ENCODE assay signal across 9 cellular contexts in the genomic region with DNA sequence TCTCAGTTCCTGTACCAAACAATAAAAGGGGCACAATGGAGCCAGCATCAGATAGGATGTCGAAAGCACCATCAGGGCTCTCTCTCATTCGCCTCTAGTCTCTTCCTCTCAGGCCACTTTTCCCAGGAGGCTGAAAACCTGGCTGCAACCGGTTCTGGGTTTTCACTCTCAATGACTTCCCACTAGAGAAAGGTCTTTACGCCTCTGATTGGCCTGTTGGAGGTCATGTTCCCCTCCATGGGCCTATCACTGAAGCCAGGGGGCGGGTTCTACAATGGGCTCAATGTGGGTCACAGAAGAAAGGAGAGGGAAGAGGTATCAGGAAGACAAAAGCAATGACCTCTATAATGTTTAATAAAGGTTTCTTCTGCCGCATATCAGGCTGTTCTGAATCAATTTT.
DNase-seq lines count a peak whose midpoint lies in the region; ATAC-seq and TF ChIP-seq lines count a peak whose summit lies in the region.
"Had no signal": no experiment of that assay in that cellular context is flagged by ENCODE, and none has a peak within 500 bp of the region (broad histone marks: within the 10 kb centered on the region; RNA-seq: fewer than 3 reads in every experiment).

No MANE protein-coding gene starts in this region.

- peaks cover 0 to 10% of the 10 kb centered on the region in 2 donors for H3K4me1 ChIP-seq in muscle layer of duodenum (ENCODE audit: control insufficient read depth in 1 of 2, insufficient read depth in 2 of 2, low read length in 2 of 2)

- H3K4me3 ChIP-seq in epithelial cell of esophagus (ENCODE audit: low read length) = peak overlapping the region; percentile 20
- peak overlapping the region; percentile 43 to 54 for H3K4me3 ChIP-seq in muscle layer of duodenum (ENCODE audit: low read depth in 1 of 2, low read length in 2 of 2)

- no peak for ATAC-seq in GM21737 (IDR thresholded peaks at IDR 0.05; ENCODE audit: unreplicated experiment)

- no peak for TF ChIP-seq CTCF in epithelial cell of esophagus (IDR thresholded peaks at IDR 0.05; ENCODE audit: insufficient read depth, low read depth, low read length, missing control alignments)

- no peaks in the 10 kb centered on the region for H3K36me3 ChIP-seq in muscle layer of duodenum (ENCODE audit: control insufficient read depth in 1 of 2, insufficient read depth in 2 of 2, low read length in 2 of 2)

- DNase-seq in DMS153 treated with DMSO at 0.1 percent for 48 hours (lab: John Stamatoyannopoulos, UW; ENCODE audit: unreplicated experiment) (peak; percentile 44), Kasumi-1 (lab: John Stamatoyannopoulos, UW) (peak; percentile 69), epithelial cell of esophagus (ENCODE audit: low read depth) (peak; percentile 62), putamen (ENCODE audit: low spot score) (no peak), NCI-H2081 treated with DMSO at 0.1 percent for 48 hours (lab: John Stamatoyannopoulos, UW) (no peak)
- no peak for DNase-seq in stimulated activated CD4-positive, alpha-beta T cell treated with anti-CD3 and anti-CD28 coated beads, Interleukin-4, amount 100 ng/mL, for 24 hours
- DNase-seq: NCI-H226 had no signal

- H3K27ac ChIP-seq in muscle layer of duodenum (ENCODE audit: low read length) = peak overlapping the region; percentile 24

- H3K27me3 ChIP-seq in muscle layer of duodenum (ENCODE audit: low read depth, low read length) = no peaks in the 10 kb centered on the region

- no peaks in the 10 kb centered on the region for H3K9me3 ChIP-seq in muscle layer of duodenum (ENCODE audit: control insufficient read depth in 1 of 2, low read length in 2 of 2)

Comparison
In these comparisons a context has a peak if more than half of its experiments do, and no peak if none do; other contexts are left out.
1. DNase-seq: peak in DMS153 treated with DMSO at 0.1 percent for 48 hours (single experiment), Kasumi-1 (2 of 2) and epithelial cell of esophagus (single experiment); none in putamen (single experiment), NCI-H2081 treated with DMSO at 0.1 percent for 48 hours (single experiment) and stimulated activated CD4-positive, alpha-beta T cell treated with anti-CD3 and anti-CD28 coated beads, Interleukin-4, amount 100 ng/mL, for 24 hours (single experiment).